ENCODE assay signal across 8 cellular contexts in genomic region chr10:28367865-28368541, GRCh38.
DNase-seq lines count a peak whose midpoint lies in the region; ATAC-seq lines count a peak whose summit lies in the region.

No MANE protein-coding gene starts in this region.

- peaks cover 53% of the 10 kb centered on the region for H3K4me1 Mint-ChIP-seq in activated T-cell treated with anti-CD3 and anti-CD28 coated beads, Interleukin-2, amount 50 U/mL, for 24 hours (ENCODE audit: low read depth)

- DNase-seq in EL, result peak; percentile 20
- peak; percentile 8 to 23 for DNase-seq in Kasumi-1 (lab: John Stamatoyannopoulos, UW)
- DNase-seq in activated T-cell treated with anti-CD3 and anti-CD28 coated beads, Interleukin-2, amount 50 U/mL, for 24 hours, result peak; percentile 52
- peak; percentile 63 for DNase-seq in medulla oblongata (ENCODE audit: extremely low spot score)
- no peak for DNase-seq in SK-N-DZ (ENCODE audit: low spot score)
- DNase-seq in dermis blood vessel endothelial cell, result no peak
- no peak for DNase-seq in NCI-H2171 (lab: John Stamatoyannopoulos, UW)

- H3K27ac Mint-ChIP-seq in activated T-cell treated with anti-CD3 and anti-CD28 coated beads, Interleukin-2, amount 50 U/mL, for 24 hours, result peak overlapping the region; percentile 93

- H3K4me3 Mint-ChIP-seq in activated T-cell treated with anti-CD3 and anti-CD28 coated beads, Interleukin-2, amount 50 U/mL, for 24 hours, result peak overlapping the region; percentile 56

- H3K36me3 Mint-ChIP-seq in activated T-cell treated with anti-CD3 and anti-CD28 coated beads, Interleukin-2, amount 50 U/mL, for 24 hours (ENCODE audit: low read depth), result no peaks in the 10 kb centered on the region

- peak; percentile 99 for ATAC-seq in GM21529 (IDR thresholded peaks at IDR 0.05; ENCODE audit: unreplicated experiment)

- no peaks in the 10 kb centered on the region for H3K9me3 Mint-ChIP-seq in activated T-cell treated with anti-CD3 and anti-CD28 coated beads, Interleukin-2, amount 50 U/mL, for 24 hours

- no peaks in the 10 kb centered on the region for H3K27me3 Mint-ChIP-seq in activated T-cell treated with anti-CD3 and anti-CD28 coated beads, Interleukin-2, amount 50 U/mL, for 24 hours

Comparison
In these comparisons a context has a peak if more than half of its experiments do, and no peak if none do; other contexts are left out.
1. DNase-seq: peak in EL (single experiment), Kasumi-1 (2 of 2), activated T-cell treated with anti-CD3 and anti-CD28 coated beads, Interleukin-2, amount 50 U/mL, for 24 hours (single experiment) and medulla oblongata (single experiment); none in SK-N-DZ (single experiment), dermis blood vessel endothelial cell (single experiment) and NCI-H2171 (single experiment).